2 cellular contexts compared by ENCODE assay signal in genomic region chr5:36174119-36174518, GRCh38.
A peak's percentile ranks its signal among the peaks of the same experiment; 100 is the strongest.
TF ChIP-seq lines count a peak whose summit lies in the region.

No MANE protein-coding gene starts in this region.

TF ChIP-seq in WTC11, 78 proteins besides CTCF, POLR2A, EP300 and RAD21:
- TF ChIP-seq RELA (CRISPR knock-in tag; IDR thresholded peaks at IDR 0.05; ENCODE audit: borderline replicate concordance) (no peak), MXD4 (CRISPR knock-in tag; IDR thresholded peaks at IDR 0.05; ENCODE audit: borderline replicate concordance) (no peak), AR (CRISPR knock-in tag; IDR thresholded peaks at IDR 0.05) (no peak), USF1 (CRISPR knock-in tag; IDR thresholded peaks at IDR 0.05) (no peak), E2F4 (CRISPR knock-in tag; IDR thresholded peaks at IDR 0.05; ENCODE audit: borderline replicate concordance, low read depth) (no peak), ZNF263 (CRISPR knock-in tag; IDR thresholded peaks at IDR 0.05; ENCODE audit: low read depth) (no peak), ZNF423 (CRISPR knock-in tag; IDR thresholded peaks at IDR 0.05) (no peak), MYBL2 (CRISPR knock-in tag; IDR thresholded peaks at IDR 0.05) (no peak), ZNF416 (CRISPR knock-in tag; IDR thresholded peaks at IDR 0.05) (no peak), ZNF138 (CRISPR knock-in tag; conservative IDR thresholded peaks at IDR 0.05) (no peak), ARID4B (CRISPR knock-in tag; IDR thresholded peaks at IDR 0.05; ENCODE audit: borderline replicate concordance) (no peak)
- TF ChIP-seq, protein P1, sequence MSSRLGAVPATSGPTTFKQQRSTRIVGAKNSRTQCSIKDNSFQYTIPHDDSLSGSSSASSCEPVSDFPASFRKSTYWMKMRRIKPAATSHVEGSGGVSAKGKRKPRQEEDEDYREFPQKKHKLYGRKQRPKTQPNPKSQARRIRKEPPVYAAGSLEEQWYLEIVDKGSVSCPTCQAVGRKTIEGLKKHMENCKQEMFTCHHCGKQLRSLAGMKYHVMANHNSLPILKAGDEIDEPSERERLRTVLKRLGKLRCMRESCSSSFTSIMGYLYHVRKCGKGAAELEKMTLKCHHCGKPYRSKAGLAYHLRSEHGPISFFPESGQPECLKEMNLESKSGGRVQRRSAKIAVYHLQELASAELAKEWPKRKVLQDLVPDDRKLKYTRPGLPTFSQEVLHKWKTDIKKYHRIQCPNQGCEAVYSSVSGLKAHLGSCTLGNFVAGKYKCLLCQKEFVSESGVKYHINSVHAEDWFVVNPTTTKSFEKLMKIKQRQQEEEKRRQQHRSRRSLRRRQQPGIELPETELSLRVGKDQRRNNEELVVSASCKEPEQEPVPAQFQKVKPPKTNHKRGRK (CRISPR knock-in tag; IDR thresholded peaks at IDR 0.05; ENCODE audit: borderline replicate concordance), result no peak
- TF ChIP-seq, protein P2, sequence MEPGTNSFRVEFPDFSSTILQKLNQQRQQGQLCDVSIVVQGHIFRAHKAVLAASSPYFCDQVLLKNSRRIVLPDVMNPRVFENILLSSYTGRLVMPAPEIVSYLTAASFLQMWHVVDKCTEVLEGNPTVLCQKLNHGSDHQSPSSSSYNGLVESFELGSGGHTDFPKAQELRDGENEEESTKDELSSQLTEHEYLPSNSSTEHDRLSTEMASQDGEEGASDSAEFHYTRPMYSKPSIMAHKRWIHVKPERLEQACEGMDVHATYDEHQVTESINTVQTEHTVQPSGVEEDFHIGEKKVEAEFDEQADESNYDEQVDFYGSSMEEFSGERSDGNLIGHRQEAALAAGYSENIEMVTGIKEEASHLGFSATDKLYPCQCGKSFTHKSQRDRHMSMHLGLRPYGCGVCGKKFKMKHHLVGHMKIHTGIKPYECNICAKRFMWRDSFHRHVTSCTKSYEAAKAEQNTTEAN (CRISPR knock-in tag; IDR thresholded peaks at IDR 0.05), result no peak

TF ChIP-seq in HepG2, 621 proteins besides CTCF, POLR2A, EP300 and RAD21:
- TF ChIP-seq ZMYM4 (CRISPR knock-in tag; IDR thresholded peaks at IDR 0.05), result 0 out of 2 replicates have a peak, but pooled peaks have one; percentile 23
- no peak for TF ChIP-seq NPAS2 (CRISPR knock-in tag; IDR thresholded peaks at IDR 0.05; ENCODE audit: borderline replicate concordance)
- 0 out of 2 replicates have a peak, but pooled peaks have one; percentile 10 for TF ChIP-seq ZNF652 (CRISPR knock-in tag; IDR thresholded peaks at IDR 0.05; ENCODE audit: borderline replicate concordance, low read depth)
